ENCODE assay signal across 25 cellular contexts in genomic region chr15:86541540-86541939, GRCh38.
DNase-seq lines count a peak whose midpoint lies in the region; ATAC-seq and TF ChIP-seq lines count a peak whose summit lies in the region.
"Had no signal": no experiment of that assay in that cellular context is flagged by ENCODE, and none has a peak within 500 bp of the region (broad histone marks: within the 10 kb centered on the region; RNA-seq: fewer than 3 reads in every experiment).

No MANE protein-coding gene starts in this region.

- H3K9me3 ChIP-seq in lower lobe of right lung (no peaks in the 10 kb centered on the region), upper lobe of right lung (no peaks in the 10 kb centered on the region)
- H3K9me3 ChIP-seq: BLaER1, SJSA1 had no signal

- H3K27me3 ChIP-seq in lower lobe of right lung (ENCODE audit: low read depth): no peaks in the 10 kb centered on the region
- no peaks in the 10 kb centered on the region for H3K27me3 ChIP-seq in upper lobe of right lung
- H3K27me3 ChIP-seq: BLaER1, SJSA1 had no signal

- in situ Hi-C loops in G401 (cut with HindIII; ENCODE audit: low sequenced_read_pairs): no loop called here

- H3K4me1 ChIP-seq in lower lobe of right lung (no peaks in the 10 kb centered on the region), upper lobe of right lung (no peaks in the 10 kb centered on the region)
- H3K4me1 ChIP-seq: BLaER1, SJSA1 had no signal

- ATAC-seq in lower lobe of right lung (peak; percentile 31 to 45), upper lobe of right lung (no peak), GM21786 (IDR thresholded peaks at IDR 0.05; ENCODE audit: unreplicated experiment) (no peak)
- ATAC-seq: HCT116, HepG2, PC-3 had no signal

- DNase-seq in G401 (ENCODE audit: low spot score) (peak; percentile 15), NCI-H1694 treated with DMSO at 0.1 percent for 48 hours (lab: John Stamatoyannopoulos, UW) (peak; percentile 44), lower lobe of right lung (no peak), upper lobe of right lung (no peak), RKO (ENCODE audit: low spot score) (no peak), NCI-H2227 (lab: John Stamatoyannopoulos, UW; ENCODE audit: unreplicated experiment) (no peak)
- DNase-seq: CD4-positive, CD25-positive, alpha-beta regulatory T cell; DMS53; Karpas-422; NCI-H1092 treated with DMSO at 0.1 percent for 48 hours; NCI-H1436; NCI-H1930; NCI-H2107; NCI-H2227 treated with DMSO at 0.1 percent for 48 hours; NCI-H748 treated with DMSO at 0.1 percent for 48 hours; NK-92 treated with Interleukin-12 subunit alpha and Interleukin-12 subunit beta, amount 100 ng/mL, for 24 hours; PC-3; Right ventricle myocardium superior; RPMI8226 had no signal

- H3K27ac ChIP-seq in VCaP (peak overlapping the region; percentile 90), lower lobe of right lung (peak overlapping the region; percentile 64), upper lobe of right lung (no peak overlapping the region)
- H3K27ac ChIP-seq: BLaER1, SJSA1 had no signal

- H3K36me3 ChIP-seq in lower lobe of right lung (no peaks in the 10 kb centered on the region), upper lobe of right lung (no peaks in the 10 kb centered on the region)
- H3K36me3 ChIP-seq: BLaER1, SJSA1 had no signal

- TF ChIP-seq CTCF in VCaP (conservative IDR thresholded peaks at IDR 0.05) (0 out of 2 replicates have a peak, but pooled peaks have one; percentile 11), lower lobe of right lung (IDR thresholded peaks at IDR 0.05) (no peak), upper lobe of right lung (IDR thresholded peaks at IDR 0.05) (no peak)

- intact Hi-C loops in lower lobe of right lung (cut with DNase I): no loop called here
- intact Hi-C loops in upper lobe of right lung (cut with DNase I): no loop called here

- no peak overlapping the region for H3K4me3 ChIP-seq in lower lobe of right lung
- H3K4me3 ChIP-seq in upper lobe of right lung: no peak overlapping the region
- H3K4me3 ChIP-seq: BLaER1, SJSA1 had no signal

Comparison
In these comparisons a context has a peak if more than half of its experiments do, and no peak if none do; other contexts are left out.
1. DNase-seq: peak in G401 (single experiment) and NCI-H1694 treated with DMSO at 0.1 percent for 48 hours (single experiment); none in lower lobe of right lung (single experiment), upper lobe of right lung (single experiment), RKO (single experiment) and NCI-H2227 (single experiment).
2. ATAC-seq: peak in lower lobe of right lung (2 of 2); none in upper lobe of right lung (single experiment) and GM21786 (single experiment).